Comparison of ENCODE assay signal across 10 cellular contexts in the genomic region with DNA sequence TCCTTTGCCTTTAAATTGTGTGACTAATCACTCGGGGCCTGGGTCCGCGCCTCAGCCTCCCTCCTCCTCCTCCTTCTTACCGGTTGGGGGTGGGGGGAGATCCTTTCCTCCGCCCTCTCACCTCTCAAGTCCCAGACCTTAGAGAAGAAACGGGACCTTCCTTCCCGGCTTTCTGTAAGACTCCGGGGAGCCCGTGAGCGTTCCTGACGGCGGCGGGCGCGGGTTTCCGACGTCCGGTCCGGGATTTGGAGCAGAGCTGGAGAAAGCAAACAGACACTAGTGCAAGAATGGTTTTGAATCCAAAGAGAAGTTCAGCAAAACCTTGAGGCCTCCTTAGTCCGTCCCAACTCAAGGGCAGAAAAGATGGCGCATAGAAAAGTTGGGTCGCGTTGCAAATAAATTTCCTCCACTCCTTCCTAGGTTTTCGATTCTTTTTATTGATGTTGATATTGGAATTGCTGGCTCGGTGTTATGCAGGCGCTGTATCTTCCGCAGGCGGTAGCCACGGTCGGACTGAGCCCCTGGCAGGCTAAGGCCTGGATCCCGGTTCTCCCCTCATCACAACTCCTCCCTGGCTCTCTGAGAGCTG. TPM values are rescaled to one million over a fixed set of nuclear protein-coding genes. Genes with fewer than 3 reads are reported as not detected.
DNase-seq lines count a peak whose midpoint lies in the region; ATAC-seq and TF ChIP-seq lines count a peak whose summit lies in the region.
"Had no signal": no experiment of that assay in that cellular context is flagged by ENCODE, and none has a peak within 500 bp of the region (broad histone marks: within the 10 kb centered on the region; RNA-seq: fewer than 3 reads in every experiment).

No MANE protein-coding gene starts in this region.

- DNase-seq in HL-60 (ENCODE audit: low read depth in 1 of 2, low spot score in 1 of 2) (no peak), colonic mucosa (peak; percentile 16), NCI-H2029 treated with DMSO at 0.1 percent for 48 hours (lab: John Stamatoyannopoulos, UW) (no peak), DMS114 treated with DMSO at 0.1 percent for 48 hours (lab: John Stamatoyannopoulos, UW; ENCODE audit: unreplicated experiment) (no peak), ACHN (no peak)
- no peak for DNase-seq in natural killer cell treated with Interleukin-12 subunit alpha and Interleukin-12 subunit beta and Interleukin-15 and Interleukin-18, amount 100 ng/mL, for 72 hours (ENCODE audit: low spot score)
- DNase-seq: stomach had no signal

- intact Hi-C loops in colonic mucosa (cut with DNase I): no loop called here

- H3K27ac ChIP-seq in C4-2B (peak overlapping the region; percentile 75), HL-60 (replicated peaks) (no peak overlapping the region), colonic mucosa (no peak overlapping the region)
- H3K27ac ChIP-seq: stomach had no signal

- H3K36me3 Mint-ChIP-seq in natural killer cell treated with Interleukin-12 subunit alpha and Interleukin-12 subunit beta and Interleukin-15 and Interleukin-18, amount 100 ng/mL, for 72 hours: no peaks in the 10 kb centered on the region

- TF ChIP-seq CTCF in C4-2B (conservative IDR thresholded peaks at IDR 0.05) (no peak), HL-60 (IDR thresholded peaks at IDR 0.05; ENCODE audit: insufficient read depth, low read length) (no peak), colonic mucosa (IDR thresholded peaks at IDR 0.05) (no peak)

- H3K4me3 ChIP-seq in HL-60 (replicated peaks; ENCODE audit: insufficient read depth, low read length): peak overlapping the region; percentile 70
- no peak overlapping the region for H3K4me3 ChIP-seq in colonic mucosa

- peaks cover 51 to 54% of the 10 kb centered on the region in 2 donors for H3K4me1 Mint-ChIP-seq in natural killer cell treated with Interleukin-12 subunit alpha and Interleukin-12 subunit beta and Interleukin-15 and Interleukin-18, amount 100 ng/mL, for 72 hours (ENCODE audit: low read depth in 2 of 2)

- peak overlapping the region; percentile 91 for H3K4me3 Mint-ChIP-seq in natural killer cell treated with Interleukin-12 subunit alpha and Interleukin-12 subunit beta and Interleukin-15 and Interleukin-18, amount 100 ng/mL, for 72 hours

- peak overlapping the region; percentile 51 to 73 for H3K27ac Mint-ChIP-seq in natural killer cell treated with Interleukin-12 subunit alpha and Interleukin-12 subunit beta and Interleukin-15 and Interleukin-18, amount 100 ng/mL, for 72 hours

- peaks cover 24% of the 10 kb centered on the region for H3K4me1 ChIP-seq in colonic mucosa

- H3K9me3 Mint-ChIP-seq in natural killer cell treated with Interleukin-12 subunit alpha and Interleukin-12 subunit beta and Interleukin-15 and Interleukin-18, amount 100 ng/mL, for 72 hours: no peaks in the 10 kb centered on the region

- H3K9ac ChIP-seq in colonic mucosa (ENCODE audit: low read depth in 2 of 2, low read length in 2 of 2): no peak overlapping the region

- ATAC-seq in natural killer cell treated with Interleukin-12 subunit alpha and Interleukin-12 subunit beta and Interleukin-15 and Interleukin-18, amount 100 ng/mL, for 72 hours: no peak
- ATAC-seq in HG03045 (IDR thresholded peaks at IDR 0.05; ENCODE audit: unreplicated experiment): no peak

- H3K27me3 ChIP-seq in HL-60 (ENCODE audit: insufficient read depth, poor library complexity, severe bottlenecking) (peaks cover 78% of the 10 kb centered on the region), colonic mucosa (peaks cover 100% of the 10 kb centered on the region)

- peaks cover 73 to 86% of the 10 kb centered on the region in 2 donors for H3K27me3 Mint-ChIP-seq in natural killer cell treated with Interleukin-12 subunit alpha and Interleukin-12 subunit beta and Interleukin-15 and Interleukin-18, amount 100 ng/mL, for 72 hours

- in situ Hi-C loops in ACHN (cut with HindIII; ENCODE audit: low pct_ligation_motif_present, low pct_unique_long_range_greater_than_20kb, low sequenced_read_pairs): no loop called here

- no peaks in the 10 kb centered on the region for H3K36me3 ChIP-seq in colonic mucosa
- H3K36me3 ChIP-seq: stomach had no signal

- no peaks in the 10 kb centered on the region for H3K9me3 ChIP-seq in colonic mucosa

RNA-seq across cellular contexts. Expression of a gene that starts 2.0 kb away (rescaled TPM):
- total RNA-seq in colonic mucosa: under 1 TPM in 1 of 2 donors, not detected in 1; 0.19 TPM
- total RNA-seq in natural killer cell treated with Interleukin-12 subunit alpha and Interleukin-12 subunit beta and Interleukin-15 and Interleukin-18, amount 100 ng/mL, for 72 hours: not detected
- total RNA-seq: left lobe of liver had no signal

RNA-seq across cellular contexts. Expression of a gene that starts 15.4 kb away (rescaled TPM):
- not detected for total RNA-seq in colonic mucosa
- total RNA-seq in natural killer cell treated with Interleukin-12 subunit alpha and Interleukin-12 subunit beta and Interleukin-15 and Interleukin-18, amount 100 ng/mL, for 72 hours: under 1 TPM in 1 of 2 donors, not detected in 1; 0.25 TPM
- total RNA-seq: left lobe of liver, stomach had no signal
